1 cellular context compared by ENCODE assay signal in the genomic region with DNA sequence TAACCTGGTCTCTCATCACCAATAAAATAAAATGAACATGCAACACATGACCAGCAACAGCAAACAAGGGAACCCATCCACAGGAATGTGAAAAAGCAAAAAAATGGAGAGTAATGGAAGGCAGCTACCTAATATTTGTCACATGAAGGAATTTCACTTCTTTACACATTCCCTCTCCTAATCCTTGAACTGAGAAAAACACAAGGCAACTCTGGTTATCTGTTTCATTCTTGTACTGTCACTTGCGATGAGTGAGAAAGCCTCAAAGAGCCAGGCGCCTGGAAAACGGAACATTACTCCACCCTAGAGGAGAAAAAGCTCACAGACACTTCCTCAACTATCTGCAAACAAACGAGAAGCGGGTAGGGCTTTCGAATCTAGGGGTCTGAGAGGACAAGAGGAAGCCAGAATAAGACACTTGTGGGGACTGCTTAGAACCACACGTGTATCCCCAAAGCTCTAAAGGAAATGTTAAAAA.
TF ChIP-seq lines count a peak whose summit lies in the region.

No MANE protein-coding gene starts in this region.

TF ChIP-seq in HepG2, 621 proteins besides CTCF, POLR2A, EP300 and RAD21 (continues in another document):
- no peak for TF ChIP-seq PCBP1 (IDR thresholded peaks at IDR 0.05; ENCODE audit: borderline replicate concordance, low read depth, low read length)
- TF ChIP-seq KLF6 (CRISPR knock-in tag; IDR thresholded peaks at IDR 0.05): no peak
- no peak for TF ChIP-seq NFE2L1 (CRISPR knock-in tag; IDR thresholded peaks at IDR 0.05; ENCODE audit: borderline replicate concordance)
- TF ChIP-seq RXRB (CRISPR knock-in tag; IDR thresholded peaks at IDR 0.05; ENCODE audit: borderline replicate concordance): peak; percentile 16; the same call in 1 of the 2 replicates
- 0 out of 2 replicates have a peak, but pooled peaks have one; percentile 16 for TF ChIP-seq IRF2 (CRISPR knock-in tag; IDR thresholded peaks at IDR 0.05)
- TF ChIP-seq ZNF607 (CRISPR knock-in tag; IDR thresholded peaks at IDR 0.05; ENCODE audit: borderline replicate concordance): no peak
- no peak for TF ChIP-seq ZNF24 (IDR thresholded peaks at IDR 0.05)
- peak; percentile 51; the same call in 1 of the 2 replicates for TF ChIP-seq ELF3 (CRISPR knock-in tag; IDR thresholded peaks at IDR 0.05)
- no peak for TF ChIP-seq CHD4 (IDR thresholded peaks at IDR 0.05; ENCODE audit: borderline replicate concordance, low read length)
- TF ChIP-seq ELF1 (CRISPR knock-in tag; IDR thresholded peaks at IDR 0.05): peak; percentile 28; the same call in 1 of the 2 replicates
- TF ChIP-seq, protein P1, sequence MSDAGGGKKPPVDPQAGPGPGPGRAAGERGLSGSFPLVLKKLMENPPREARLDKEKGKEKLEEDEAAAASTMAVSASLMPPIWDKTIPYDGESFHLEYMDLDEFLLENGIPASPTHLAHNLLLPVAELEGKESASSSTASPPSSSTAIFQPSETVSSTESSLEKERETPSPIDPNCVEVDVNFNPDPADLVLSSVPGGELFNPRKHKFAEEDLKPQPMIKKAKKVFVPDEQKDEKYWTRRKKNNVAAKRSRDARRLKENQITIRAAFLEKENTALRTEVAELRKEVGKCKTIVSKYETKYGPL (CRISPR knock-in tag; IDR thresholded peaks at IDR 0.05): no peak
- TF ChIP-seq KDM6A (CRISPR knock-in tag; IDR thresholded peaks at IDR 0.05; ENCODE audit: low read depth): 0 out of 2 replicates have a peak, but pooled peaks have one; percentile 17
- TF ChIP-seq, protein P2, sequence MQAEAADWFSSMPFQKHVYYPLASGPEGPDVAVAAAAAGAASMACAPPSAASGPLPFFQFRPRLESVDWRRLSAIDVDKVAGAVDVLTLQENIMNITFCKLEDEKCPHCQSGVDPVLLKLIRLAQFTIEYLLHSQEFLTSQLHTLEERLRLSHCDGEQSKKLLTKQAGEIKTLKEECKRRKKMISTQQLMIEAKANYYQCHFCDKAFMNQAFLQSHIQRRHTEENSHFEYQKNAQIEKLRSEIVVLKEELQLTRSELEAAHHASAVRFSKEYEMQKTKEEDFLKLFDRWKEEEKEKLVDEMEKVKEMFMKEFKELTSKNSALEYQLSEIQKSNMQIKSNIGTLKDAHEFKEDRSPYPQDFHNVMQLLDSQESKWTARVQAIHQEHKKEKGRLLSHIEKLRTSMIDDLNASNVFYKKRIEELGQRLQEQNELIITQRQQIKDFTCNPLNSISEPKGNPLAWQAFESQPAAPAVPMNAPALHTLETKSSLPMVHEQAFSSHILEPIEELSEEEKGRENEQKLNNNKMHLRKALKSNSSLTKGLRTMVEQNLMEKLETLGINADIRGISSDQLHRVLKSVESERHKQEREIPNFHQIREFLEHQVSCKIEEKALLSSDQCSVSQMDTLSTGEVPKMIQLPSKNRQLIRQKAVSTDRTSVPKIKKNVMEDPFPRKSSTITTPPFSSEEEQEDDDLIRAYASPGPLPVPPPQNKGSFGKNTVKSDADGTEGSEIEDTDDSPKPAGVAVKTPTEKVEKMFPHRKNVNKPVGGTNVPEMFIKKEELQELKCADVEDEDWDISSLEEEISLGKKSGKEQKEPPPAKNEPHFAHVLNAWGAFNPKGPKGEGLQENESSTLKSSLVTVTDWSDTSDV (CRISPR knock-in tag; IDR thresholded peaks at IDR 0.05): no peak
- TF ChIP-seq STAG1 (CRISPR knock-in tag; IDR thresholded peaks at IDR 0.05): peak; percentile 88
- TF ChIP-seq ZNF674 (CRISPR knock-in tag; IDR thresholded peaks at IDR 0.05; ENCODE audit: low read depth): no peak
- TF ChIP-seq SRY (CRISPR knock-in tag; IDR thresholded peaks at IDR 0.05): no peak
- TF ChIP-seq, protein P3, sequence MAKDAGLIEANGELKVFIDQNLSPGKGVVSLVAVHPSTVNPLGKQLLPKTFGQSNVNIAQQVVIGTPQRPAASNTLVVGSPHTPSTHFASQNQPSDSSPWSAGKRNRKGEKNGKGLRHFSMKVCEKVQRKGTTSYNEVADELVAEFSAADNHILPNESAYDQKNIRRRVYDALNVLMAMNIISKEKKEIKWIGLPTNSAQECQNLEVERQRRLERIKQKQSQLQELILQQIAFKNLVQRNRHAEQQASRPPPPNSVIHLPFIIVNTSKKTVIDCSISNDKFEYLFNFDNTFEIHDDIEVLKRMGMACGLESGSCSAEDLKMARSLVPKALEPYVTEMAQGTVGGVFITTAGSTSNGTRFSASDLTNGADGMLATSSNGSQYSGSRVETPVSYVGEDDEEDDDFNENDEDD (CRISPR knock-in tag; IDR thresholded peaks at IDR 0.05; ENCODE audit: borderline replicate concordance): no peak
- peak; percentile 52 for TF ChIP-seq MED1 (CRISPR knock-in tag; IDR thresholded peaks at IDR 0.05)
- TF ChIP-seq, protein P4, sequence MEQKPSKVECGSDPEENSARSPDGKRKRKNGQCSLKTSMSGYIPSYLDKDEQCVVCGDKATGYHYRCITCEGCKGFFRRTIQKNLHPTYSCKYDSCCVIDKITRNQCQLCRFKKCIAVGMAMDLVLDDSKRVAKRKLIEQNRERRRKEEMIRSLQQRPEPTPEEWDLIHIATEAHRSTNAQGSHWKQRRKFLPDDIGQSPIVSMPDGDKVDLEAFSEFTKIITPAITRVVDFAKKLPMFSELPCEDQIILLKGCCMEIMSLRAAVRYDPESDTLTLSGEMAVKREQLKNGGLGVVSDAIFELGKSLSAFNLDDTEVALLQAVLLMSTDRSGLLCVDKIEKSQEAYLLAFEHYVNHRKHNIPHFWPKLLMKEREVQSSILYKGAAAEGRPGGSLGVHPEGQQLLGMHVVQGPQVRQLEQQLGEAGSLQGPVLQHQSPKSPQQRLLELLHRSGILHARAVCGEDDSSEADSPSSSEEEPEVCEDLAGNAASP (CRISPR knock-in tag; IDR thresholded peaks at IDR 0.05; ENCODE audit: borderline replicate concordance): 0 out of 2 replicates have a peak, but pooled peaks have one; percentile 18
- TF ChIP-seq SMC3 (IDR thresholded peaks at IDR 0.05; ENCODE audit: low read length): peak; percentile 66; the same call in 1 of the 2 replicates
- TF ChIP-seq, protein P5, sequence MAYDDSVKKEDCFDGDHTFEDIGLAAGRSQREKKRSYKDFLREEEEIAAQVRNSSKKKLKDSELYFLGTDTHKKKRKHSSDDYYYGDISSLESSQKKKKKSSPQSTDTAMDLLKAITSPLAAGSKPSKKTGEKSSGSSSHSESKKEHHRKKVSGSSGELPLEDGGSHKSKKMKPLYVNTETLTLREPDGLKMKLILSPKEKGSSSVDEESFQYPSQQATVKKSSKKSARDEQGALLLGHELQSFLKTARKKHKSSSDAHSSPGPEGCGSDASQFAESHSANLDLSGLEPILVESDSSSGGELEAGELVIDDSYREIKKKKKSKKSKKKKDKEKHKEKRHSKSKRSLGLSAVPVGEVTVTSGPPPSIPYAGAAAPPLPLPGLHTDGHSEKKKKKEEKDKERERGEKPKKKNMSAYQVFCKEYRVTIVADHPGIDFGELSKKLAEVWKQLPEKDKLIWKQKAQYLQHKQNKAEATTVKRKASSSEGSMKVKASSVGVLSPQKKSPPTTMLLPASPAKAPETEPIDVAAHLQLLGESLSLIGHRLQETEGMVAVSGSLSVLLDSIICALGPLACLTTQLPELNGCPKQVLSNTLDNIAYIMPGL (CRISPR knock-in tag; IDR thresholded peaks at IDR 0.05; ENCODE audit: borderline replicate concordance in 1 of 2, low read depth in 1 of 2): 0 out of 4 replicates have a peak, but pooled peaks of 1 of the 2 experiments have one; percentile 37
- TF ChIP-seq CHCHD3 (CRISPR knock-in tag; IDR thresholded peaks at IDR 0.05): no peak
- TF ChIP-seq, protein P6, sequence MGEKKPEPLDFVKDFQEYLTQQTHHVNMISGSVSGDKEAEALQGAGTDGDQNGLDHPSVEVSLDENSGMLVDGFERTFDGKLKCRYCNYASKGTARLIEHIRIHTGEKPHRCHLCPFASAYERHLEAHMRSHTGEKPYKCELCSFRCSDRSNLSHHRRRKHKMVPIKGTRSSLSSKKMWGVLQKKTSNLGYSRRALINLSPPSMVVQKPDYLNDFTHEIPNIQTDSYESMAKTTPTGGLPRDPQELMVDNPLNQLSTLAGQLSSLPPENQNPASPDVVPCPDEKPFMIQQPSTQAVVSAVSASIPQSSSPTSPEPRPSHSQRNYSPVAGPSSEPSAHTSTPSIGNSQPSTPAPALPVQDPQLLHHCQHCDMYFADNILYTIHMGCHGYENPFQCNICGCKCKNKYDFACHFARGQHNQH (CRISPR knock-in tag; IDR thresholded peaks at IDR 0.05): no peak
- no peak for TF ChIP-seq ZNF879 (CRISPR knock-in tag; IDR thresholded peaks at IDR 0.05)
- TF ChIP-seq ZNF883 (CRISPR knock-in tag; IDR thresholded peaks at IDR 0.05; ENCODE audit: not compliant biosample characterization): no peak
- TF ChIP-seq GZF1 (CRISPR knock-in tag; IDR thresholded peaks at IDR 0.05): no peak
- TF ChIP-seq, protein P7, sequence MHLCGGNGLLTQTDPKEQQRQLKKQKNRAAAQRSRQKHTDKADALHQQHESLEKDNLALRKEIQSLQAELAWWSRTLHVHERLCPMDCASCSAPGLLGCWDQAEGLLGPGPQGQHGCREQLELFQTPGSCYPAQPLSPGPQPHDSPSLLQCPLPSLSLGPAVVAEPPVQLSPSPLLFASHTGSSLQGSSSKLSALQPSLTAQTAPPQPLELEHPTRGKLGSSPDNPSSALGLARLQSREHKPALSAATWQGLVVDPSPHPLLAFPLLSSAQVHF (CRISPR knock-in tag; IDR thresholded peaks at IDR 0.05): no peak
- TF ChIP-seq, protein P8, sequence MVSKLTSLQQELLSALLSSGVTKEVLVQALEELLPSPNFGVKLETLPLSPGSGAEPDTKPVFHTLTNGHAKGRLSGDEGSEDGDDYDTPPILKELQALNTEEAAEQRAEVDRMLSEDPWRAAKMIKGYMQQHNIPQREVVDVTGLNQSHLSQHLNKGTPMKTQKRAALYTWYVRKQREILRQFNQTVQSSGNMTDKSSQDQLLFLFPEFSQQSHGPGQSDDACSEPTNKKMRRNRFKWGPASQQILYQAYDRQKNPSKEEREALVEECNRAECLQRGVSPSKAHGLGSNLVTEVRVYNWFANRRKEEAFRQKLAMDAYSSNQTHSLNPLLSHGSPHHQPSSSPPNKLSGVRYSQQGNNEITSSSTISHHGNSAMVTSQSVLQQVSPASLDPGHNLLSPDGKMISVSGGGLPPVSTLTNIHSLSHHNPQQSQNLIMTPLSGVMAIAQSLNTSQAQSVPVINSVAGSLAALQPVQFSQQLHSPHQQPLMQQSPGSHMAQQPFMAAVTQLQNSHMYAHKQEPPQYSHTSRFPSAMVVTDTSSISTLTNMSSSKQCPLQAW (CRISPR knock-in tag; IDR thresholded peaks at IDR 0.05): peak; percentile 61; the same call in 1 of the 2 replicates
- TF ChIP-seq, protein P9, sequence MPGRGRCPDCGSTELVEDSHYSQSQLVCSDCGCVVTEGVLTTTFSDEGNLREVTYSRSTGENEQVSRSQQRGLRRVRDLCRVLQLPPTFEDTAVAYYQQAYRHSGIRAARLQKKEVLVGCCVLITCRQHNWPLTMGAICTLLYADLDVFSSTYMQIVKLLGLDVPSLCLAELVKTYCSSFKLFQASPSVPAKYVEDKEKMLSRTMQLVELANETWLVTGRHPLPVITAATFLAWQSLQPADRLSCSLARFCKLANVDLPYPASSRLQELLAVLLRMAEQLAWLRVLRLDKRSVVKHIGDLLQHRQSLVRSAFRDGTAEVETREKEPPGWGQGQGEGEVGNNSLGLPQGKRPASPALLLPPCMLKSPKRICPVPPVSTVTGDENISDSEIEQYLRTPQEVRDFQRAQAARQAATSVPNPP (CRISPR knock-in tag; IDR thresholded peaks at IDR 0.05): no peak
- TF ChIP-seq HNRNPK (IDR thresholded peaks at IDR 0.05; ENCODE audit: low read depth, low read length, poor library complexity, severe bottlenecking): no peak
- TF ChIP-seq FOXA3 (CRISPR knock-in tag; IDR thresholded peaks at IDR 0.05): no peak
- no peak for TF ChIP-seq ESRRA (CRISPR knock-in tag; IDR thresholded peaks at IDR 0.05; ENCODE audit: low read depth)
- TF ChIP-seq, protein P10, sequence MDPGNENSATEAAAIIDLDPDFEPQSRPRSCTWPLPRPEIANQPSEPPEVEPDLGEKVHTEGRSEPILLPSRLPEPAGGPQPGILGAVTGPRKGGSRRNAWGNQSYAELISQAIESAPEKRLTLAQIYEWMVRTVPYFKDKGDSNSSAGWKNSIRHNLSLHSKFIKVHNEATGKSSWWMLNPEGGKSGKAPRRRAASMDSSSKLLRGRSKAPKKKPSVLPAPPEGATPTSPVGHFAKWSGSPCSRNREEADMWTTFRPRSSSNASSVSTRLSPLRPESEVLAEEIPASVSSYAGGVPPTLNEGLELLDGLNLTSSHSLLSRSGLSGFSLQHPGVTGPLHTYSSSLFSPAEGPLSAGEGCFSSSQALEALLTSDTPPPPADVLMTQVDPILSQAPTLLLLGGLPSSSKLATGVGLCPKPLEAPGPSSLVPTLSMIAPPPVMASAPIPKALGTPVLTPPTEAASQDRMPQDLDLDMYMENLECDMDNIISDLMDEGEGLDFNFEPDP (CRISPR knock-in tag; conservative IDR thresholded peaks at IDR 0.05): no peak
- no peak for TF ChIP-seq ATM (IDR thresholded peaks at IDR 0.05; ENCODE audit: borderline replicate concordance)
- 0 out of 2 replicates have a peak, but pooled peaks have one; percentile 35 for TF ChIP-seq ZNF264 (CRISPR knock-in tag; IDR thresholded peaks at IDR 0.05)
- TF ChIP-seq, protein P11, sequence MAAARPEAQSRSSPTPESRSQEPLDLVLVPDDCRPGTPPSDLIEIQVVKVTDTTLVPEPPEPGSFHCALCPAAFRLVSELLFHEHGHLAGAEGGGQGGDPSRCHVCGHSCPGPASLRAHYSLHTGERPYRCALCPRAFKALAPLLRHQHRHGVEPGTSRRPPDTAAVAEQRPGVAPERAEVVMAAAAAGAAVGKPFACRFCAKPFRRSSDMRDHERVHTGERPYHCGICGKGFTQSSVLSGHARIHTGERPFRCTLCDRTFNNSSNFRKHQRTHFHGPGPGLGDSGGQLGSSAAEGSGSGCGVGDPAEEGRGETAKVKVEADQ (CRISPR knock-in tag; IDR thresholded peaks at IDR 0.05; ENCODE audit: borderline replicate concordance): no peak
- no peak for TF ChIP-seq ZNF670 (CRISPR knock-in tag; IDR thresholded peaks at IDR 0.05; ENCODE audit: borderline replicate concordance)
- TF ChIP-seq EEA1 (CRISPR knock-in tag; IDR thresholded peaks at IDR 0.05; ENCODE audit: borderline replicate concordance): no peak
- TF ChIP-seq ZNF30 (CRISPR knock-in tag; IDR thresholded peaks at IDR 0.05): no peak
- TF ChIP-seq, protein P12, sequence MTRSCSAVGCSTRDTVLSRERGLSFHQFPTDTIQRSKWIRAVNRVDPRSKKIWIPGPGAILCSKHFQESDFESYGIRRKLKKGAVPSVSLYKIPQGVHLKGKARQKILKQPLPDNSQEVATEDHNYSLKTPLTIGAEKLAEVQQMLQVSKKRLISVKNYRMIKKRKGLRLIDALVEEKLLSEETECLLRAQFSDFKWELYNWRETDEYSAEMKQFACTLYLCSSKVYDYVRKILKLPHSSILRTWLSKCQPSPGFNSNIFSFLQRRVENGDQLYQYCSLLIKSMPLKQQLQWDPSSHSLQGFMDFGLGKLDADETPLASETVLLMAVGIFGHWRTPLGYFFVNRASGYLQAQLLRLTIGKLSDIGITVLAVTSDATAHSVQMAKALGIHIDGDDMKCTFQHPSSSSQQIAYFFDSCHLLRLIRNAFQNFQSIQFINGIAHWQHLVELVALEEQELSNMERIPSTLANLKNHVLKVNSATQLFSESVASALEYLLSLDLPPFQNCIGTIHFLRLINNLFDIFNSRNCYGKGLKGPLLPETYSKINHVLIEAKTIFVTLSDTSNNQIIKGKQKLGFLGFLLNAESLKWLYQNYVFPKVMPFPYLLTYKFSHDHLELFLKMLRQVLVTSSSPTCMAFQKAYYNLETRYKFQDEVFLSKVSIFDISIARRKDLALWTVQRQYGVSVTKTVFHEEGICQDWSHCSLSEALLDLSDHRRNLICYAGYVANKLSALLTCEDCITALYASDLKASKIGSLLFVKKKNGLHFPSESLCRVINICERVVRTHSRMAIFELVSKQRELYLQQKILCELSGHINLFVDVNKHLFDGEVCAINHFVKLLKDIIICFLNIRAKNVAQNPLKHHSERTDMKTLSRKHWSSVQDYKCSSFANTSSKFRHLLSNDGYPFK (CRISPR knock-in tag; IDR thresholded peaks at IDR 0.05; ENCODE audit: borderline replicate concordance): no peak
- no peak for TF ChIP-seq CAMTA2 (CRISPR knock-in tag; IDR thresholded peaks at IDR 0.05; ENCODE audit: borderline replicate concordance)
- TF ChIP-seq NFYC (CRISPR knock-in tag; IDR thresholded peaks at IDR 0.05): no peak
- no peak for TF ChIP-seq ZNF567 (CRISPR knock-in tag; IDR thresholded peaks at IDR 0.05; ENCODE audit: borderline replicate concordance)
- TF ChIP-seq ZNF317 (CRISPR knock-in tag; IDR thresholded peaks at IDR 0.05): no peak
